Comparison of ENCODE assay signal across 23 cellular contexts in genomic region chr7:38801786-38802185, GRCh38.
"Had no signal": no experiment of that assay in that cellular context is flagged by ENCODE, and none has a peak within 500 bp of the region (broad histone marks: within the 10 kb centered on the region; RNA-seq: fewer than 3 reads in every experiment).

No MANE protein-coding gene starts in this region.

- H3K27me3 Mint-ChIP-seq: activated CD4-positive, alpha-beta T cell treated with anti-CD3 and anti-CD28 coated beads for 36 hours; activated CD8-positive, alpha-beta T cell treated with anti-CD3 and anti-CD28 coated beads for 36 hours; activated naive CD8-positive, alpha-beta T cell treated with anti-CD3 and anti-CD28 coated beads, Interleukin-2, amount 10 ng/mL, durations not matched to agents 7 days and 5 days; brain; T-helper 17 cell had no signal

- H3K36me3 Mint-ChIP-seq: activated naive CD8-positive, alpha-beta T cell treated with anti-CD3 and anti-CD28 coated beads, Interleukin-2, amount 10 ng/mL, durations not matched to agents 7 days and 5 days had no signal

- H3K4me3 Mint-ChIP-seq: activated CD4-positive, alpha-beta T cell treated with anti-CD3 and anti-CD28 coated beads for 36 hours; activated CD8-positive, alpha-beta T cell treated with anti-CD3 and anti-CD28 coated beads for 36 hours; activated naive CD8-positive, alpha-beta T cell treated with anti-CD3 and anti-CD28 coated beads, Interleukin-2, amount 10 ng/mL, durations not matched to agents 7 days and 5 days; brain; T-helper 17 cell had no signal

- H3K27ac Mint-ChIP-seq: activated CD4-positive, alpha-beta T cell treated with anti-CD3 and anti-CD28 coated beads for 36 hours; activated CD8-positive, alpha-beta T cell treated with anti-CD3 and anti-CD28 coated beads for 36 hours; activated naive CD8-positive, alpha-beta T cell treated with anti-CD3 and anti-CD28 coated beads, Interleukin-2, amount 10 ng/mL, durations not matched to agents 7 days and 5 days; brain; T-helper 17 cell had no signal

- FAIRE-seq: RCC 7860, TTC549 had no signal

- H3K4me1 Mint-ChIP-seq: activated CD4-positive, alpha-beta T cell treated with anti-CD3 and anti-CD28 coated beads for 36 hours; activated naive CD8-positive, alpha-beta T cell treated with anti-CD3 and anti-CD28 coated beads, Interleukin-2, amount 10 ng/mL, durations not matched to agents 7 days and 5 days had no signal

- ATAC-seq: activated CD4-positive, alpha-beta T cell treated with anti-CD3 and anti-CD28 coated beads for 36 hours; activated CD8-positive, alpha-beta T cell treated with anti-CD3 and anti-CD28 coated beads for 36 hours; PC-3; T-helper 17 cell had no signal

- DNase-seq: activated CD4-positive, alpha-beta T cell treated with anti-CD3 and anti-CD28 coated beads for 36 hours; activated CD4-positive, alpha-beta T cell treated with anti-CD3 and anti-CD28 coated beads, Interleukin-2, amount 50 U/mL, for 1 hour; activated CD8-positive, alpha-beta memory T cell treated with anti-CD3 and anti-CD28 coated beads, Interleukin-2, amount 50 U/mL, for 4 hours; activated CD8-positive, alpha-beta T cell treated with anti-CD3 and anti-CD28 coated beads for 36 hours; activated naive CD4-positive, alpha-beta T cell treated with anti-CD3 and anti-CD28 coated beads, Interleukin-2, amount 50 U/mL, for 16 hours; activated naive CD8-positive, alpha-beta T cell treated with anti-CD3 and anti-CD28 coated beads, Interleukin-2, amount 10 ng/mL, durations not matched to agents 7 days and 5 days; amniotic stem cell; cerebellar nuclear complex; Karpas-422; MM.1S; NCI-H1105 treated with DMSO at 0.1 percent for 48 hours; NCI-H146; NCI-H187 treated with DMSO at 0.1 percent for 48 hours; NCI-H2081 treated with DMSO at 0.1 percent for 48 hours; NCI-H446; NCI-H524; PC-3; SHP77 treated with DMSO at 0.1 percent for 48 hours; T-helper 17 cell; T-helper 9 cell had no signal

- H3K9me3 Mint-ChIP-seq: activated CD8-positive, alpha-beta T cell treated with anti-CD3 and anti-CD28 coated beads for 36 hours; activated naive CD8-positive, alpha-beta T cell treated with anti-CD3 and anti-CD28 coated beads, Interleukin-2, amount 10 ng/mL, durations not matched to agents 7 days and 5 days; brain had no signal
